8 cellular contexts compared by ENCODE assay signal in the genomic region with DNA sequence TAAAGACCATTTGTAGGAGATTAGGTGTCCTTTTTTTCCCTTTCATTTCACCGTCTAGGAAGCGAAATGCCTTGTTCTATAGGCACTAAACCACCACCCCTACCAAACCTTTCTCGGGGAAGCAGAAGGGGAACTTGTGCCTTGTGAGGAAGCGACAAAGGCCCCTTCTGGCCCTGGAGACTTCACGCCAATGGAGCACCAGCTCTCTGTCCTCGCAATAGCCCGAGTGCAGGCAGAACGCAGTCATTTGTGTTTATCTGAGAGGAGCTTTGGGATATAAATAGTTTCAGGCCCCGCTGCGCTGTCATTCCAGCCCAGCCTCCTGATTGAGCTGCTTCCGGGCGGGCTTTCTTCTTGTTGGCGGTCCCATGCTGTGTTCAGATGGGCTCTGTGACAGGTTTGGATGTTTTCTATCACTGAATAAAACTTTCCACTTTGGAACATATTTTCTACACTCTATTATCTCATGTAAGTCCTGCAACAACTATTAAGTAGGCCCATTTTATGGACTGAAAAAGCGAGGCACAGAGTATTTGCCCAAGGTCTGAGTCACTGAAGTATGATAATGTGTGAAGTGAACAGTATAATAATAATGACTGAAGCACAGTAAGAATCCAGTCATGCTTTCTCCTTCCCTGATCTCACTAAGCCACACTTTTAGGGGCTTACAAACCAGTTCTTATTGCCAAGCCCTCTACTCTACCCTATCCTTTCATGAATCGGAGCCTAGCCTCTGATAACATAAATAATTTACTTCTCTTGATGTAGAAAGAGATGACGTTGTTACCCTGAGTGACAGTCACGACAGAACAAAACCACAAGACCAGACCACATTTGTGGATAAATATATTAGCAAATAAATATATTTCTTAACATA. TPM values are rescaled to one million over a fixed set of nuclear protein-coding genes. Genes with fewer than 3 reads are reported as not detected.
DNase-seq lines count a peak whose midpoint lies in the region; ATAC-seq and TF ChIP-seq lines count a peak whose summit lies in the region.

No MANE protein-coding gene starts in this region.

- H3K4me3 ChIP-seq in fibroblast of the aortic adventitia (ENCODE audit: low read depth, low read length) (peak overlapping the region; percentile 100), neuron (ENCODE audit: low read length) (peak overlapping the region; percentile 99)

- no peaks in the 10 kb centered on the region for H3K27me3 ChIP-seq in neuron (ENCODE audit: insufficient read depth, low read length)

- no peaks in the 10 kb centered on the region for H3K9me3 ChIP-seq in neuron (ENCODE audit: low read length)

- DNase-seq in GDM1 (lab: John Stamatoyannopoulos, UW) = peak; percentile 49
- DNase-seq in LHCN-M2 (ENCODE audit: low read depth) = peak; percentile 23
- peak; percentile 58 for DNase-seq in activated T-cell treated with anti-CD3 and anti-CD28 coated beads, Interleukin-2, amount 50 U/mL, for 24 hours
- DNase-seq in fibroblast of the aortic adventitia (ENCODE audit: low read depth) = peak; percentile 36
- no peak for DNase-seq in DMS79 treated with DMSO at 0.1 percent for 48 hours (lab: John Stamatoyannopoulos, UW)
- DNase-seq in effector CD8-positive, alpha-beta T cell (lab: John Stamatoyannopoulos, UW) = no peak

- ATAC-seq in GM21717 (IDR thresholded peaks at IDR 0.05; ENCODE audit: unreplicated experiment) = no peak

- TF ChIP-seq CTCF in fibroblast of the aortic adventitia (IDR thresholded peaks at IDR 0.05; ENCODE audit: insufficient read depth, low read length) = no peak

- peak overlapping the region; percentile 99 for H3K27ac Mint-ChIP-seq in activated T-cell treated with anti-CD3 and anti-CD28 coated beads, Interleukin-2, amount 50 U/mL, for 24 hours

- H3K27me3 Mint-ChIP-seq in activated T-cell treated with anti-CD3 and anti-CD28 coated beads, Interleukin-2, amount 50 U/mL, for 24 hours = no peaks in the 10 kb centered on the region

- peak overlapping the region; percentile 83 for H2AFZ ChIP-seq in neuron (ENCODE audit: low read depth, low read length)

- H3K9me3 Mint-ChIP-seq in activated T-cell treated with anti-CD3 and anti-CD28 coated beads, Interleukin-2, amount 50 U/mL, for 24 hours = no peaks in the 10 kb centered on the region

- H3K36me3 Mint-ChIP-seq in activated T-cell treated with anti-CD3 and anti-CD28 coated beads, Interleukin-2, amount 50 U/mL, for 24 hours (ENCODE audit: low read depth) = peaks cover 52% of the 10 kb centered on the region

- peak overlapping the region; percentile 100 for H3K4me3 Mint-ChIP-seq in activated T-cell treated with anti-CD3 and anti-CD28 coated beads, Interleukin-2, amount 50 U/mL, for 24 hours

- peaks cover 17% of the 10 kb centered on the region for H3K36me3 ChIP-seq in neuron (ENCODE audit: insufficient read depth, low read length)

- peaks cover 43% of the 10 kb centered on the region for H3K4me1 Mint-ChIP-seq in activated T-cell treated with anti-CD3 and anti-CD28 coated beads, Interleukin-2, amount 50 U/mL, for 24 hours (ENCODE audit: low read depth)

- peaks cover 14% of the 10 kb centered on the region for H3K4me1 ChIP-seq in neuron (ENCODE audit: insufficient read depth, low read length)

RNA-seq across cellular contexts. Expression of gene SUPT4H1, which starts 1.1 kb away (rescaled TPM):
- 46.0 and 65.7 TPM in 2 replicates for total RNA-seq in LHCN-M2 (2014; rRNA removed)
- 158 TPM for polyA plus RNA-seq in LHCN-M2 (2012)
- total RNA-seq in fibroblast of the aortic adventitia (ENCODE audit: low replicate concordance) = 18.2 and 34.9 TPM in 2 replicates

RNA-seq across cellular contexts. Expression of gene TSPOAP1, which starts 24.5 kb away (rescaled TPM):
- total RNA-seq in LHCN-M2 (2014; rRNA removed) = 0.06 and 0.11 TPM in 2 replicates
- 0.07 TPM for polyA plus RNA-seq in LHCN-M2 (2012)
- 0.18 and 1.1 TPM in 2 replicates for total RNA-seq in fibroblast of the aortic adventitia (ENCODE audit: low replicate concordance)

Comparison
In these comparisons a context has a peak if more than half of its experiments do, and no peak if none do; other contexts are left out.
1. DNase-seq: peak in GDM1 (single experiment), LHCN-M2 (single experiment), activated T-cell treated with anti-CD3 and anti-CD28 coated beads, Interleukin-2, amount 50 U/mL, for 24 hours (single experiment) and fibroblast of the aortic adventitia (single experiment); none in DMS79 treated with DMSO at 0.1 percent for 48 hours (single experiment) and effector CD8-positive, alpha-beta T cell (single experiment).